ENCODE assay signal across 25 cellular contexts in the genomic region with DNA sequence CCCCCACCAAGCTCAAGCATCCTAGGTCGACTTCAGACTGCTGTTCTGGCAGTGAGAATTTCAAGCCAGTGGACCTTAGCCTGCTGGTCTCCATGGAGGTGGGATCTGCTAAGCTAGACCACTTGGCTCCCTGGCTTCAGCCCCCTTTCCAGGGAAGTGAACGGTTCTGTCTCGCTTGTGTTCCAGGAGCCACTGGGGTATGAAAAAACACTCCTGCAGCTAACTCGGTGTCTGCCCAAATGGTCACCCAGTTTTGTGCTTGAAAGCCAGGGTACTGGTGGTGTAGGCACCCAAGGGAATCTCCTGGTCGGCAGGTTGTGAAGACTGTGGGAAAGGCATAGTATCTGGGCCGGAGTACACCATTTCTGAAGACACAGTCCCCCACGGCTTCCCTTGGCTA.
"Had no signal": no experiment of that assay in that cellular context is flagged by ENCODE, and none has a peak within 500 bp of the region (broad histone marks: within the 10 kb centered on the region; RNA-seq: fewer than 3 reads in every experiment).

No MANE protein-coding gene starts in this region.

- H3K9me3 ChIP-seq: left ventricle myocardium inferior, mucosa of descending colon, pancreas, prostate gland, stomach, testis, thyroid gland, transverse colon, upper lobe of left lung had no signal

- H3K27ac ChIP-seq: hepatocyte, left ventricle myocardium inferior, pancreas, prostate gland, skin epidermis, stomach, testis, thyroid gland, transverse colon, upper lobe of left lung had no signal

- H3K4me3 Mint-ChIP-seq: naive thymus-derived CD4-positive, alpha-beta T cell; natural killer cell treated with Interleukin-12 subunit alpha and Interleukin-12 subunit beta and Interleukin-15 and Interleukin-18, amount 100 ng/mL, for 72 hours; stimulated activated naive B cell treated with anti-CD40 and anti-IgM and Interleukin-4, amounts not matched to agents 10 μg/mL and 1 μg/mL and 100 μg/mL, for 72 hours had no signal

- H3K4me1 ChIP-seq: left ventricle myocardium inferior, pancreas, prostate gland, testis, transverse colon had no signal

- DNase-seq: left ventricle myocardium inferior; mesendoderm; midbrain; mucosa of descending colon; naive thymus-derived CD4-positive, alpha-beta T cell; posterior cingulate gyrus; retina; right cardiac atrium; stimulated activated CD4-positive, alpha-beta T cell treated with anti-CD3 and anti-CD28 coated beads, Interleukin-12 subunit alpha, Interleukin-12 subunit beta, amount 100 ng/mL, for 4 hours; stimulated activated CD4-positive, alpha-beta T cell treated with anti-CD3 and anti-CD28 coated beads, Interleukin-15, amount 100 ng/mL, for 24 hours; stimulated activated CD4-positive, alpha-beta T cell treated with anti-CD3 and anti-CD28 coated beads, Interleukin-2, amount 100 ng/mL, for 24 hours; stimulated activated CD4-positive, alpha-beta T cell treated with anti-CD3 and anti-CD28 coated beads, Interleukin-4, amount 100 ng/mL, for 1 hour; stimulated activated naive B cell treated with anti-CD40 and anti-IgM and Interleukin-4, amounts not matched to agents 10 μg/mL and 1 μg/mL and 100 μg/mL, for 72 hours; stimulated activated naive CD8-positive, alpha-beta T cell treated with anti-CD3 and anti-CD28 coated beads, Interleukin-15, Interleukin-2, amounts not matched to agents 100 U/mL and 50 U/mL, for 24 hours; stomach; testis; thyroid gland; transverse colon; upper lobe of left lung had no signal

- H3K27ac Mint-ChIP-seq: naive thymus-derived CD4-positive, alpha-beta T cell; natural killer cell treated with Interleukin-12 subunit alpha and Interleukin-12 subunit beta and Interleukin-15 and Interleukin-18, amount 100 ng/mL, for 72 hours; stimulated activated naive B cell treated with anti-CD40 and anti-IgM and Interleukin-4, amounts not matched to agents 10 μg/mL and 1 μg/mL and 100 μg/mL, for 72 hours had no signal

- H3K4me3 ChIP-seq: hepatocyte, left ventricle myocardium inferior, lung, mucosa of descending colon, pancreas, prostate gland, skin epidermis, stomach, testis, thyroid gland, transverse colon, upper lobe of left lung had no signal

- H3K9me3 Mint-ChIP-seq: natural killer cell treated with Interleukin-12 subunit alpha and Interleukin-12 subunit beta and Interleukin-15 and Interleukin-18, amount 100 ng/mL, for 72 hours had no signal

- H3K4me2 ChIP-seq: hepatocyte had no signal

- FAIRE-seq: pancreas had no signal

- H3K36me3 ChIP-seq: left ventricle myocardium inferior, pancreas, prostate gland, stomach, thyroid gland, transverse colon, upper lobe of left lung had no signal

- H3K27me3 ChIP-seq: pancreas, testis, thyroid gland, upper lobe of left lung had no signal

- H3K36me3 Mint-ChIP-seq: natural killer cell treated with Interleukin-12 subunit alpha and Interleukin-12 subunit beta and Interleukin-15 and Interleukin-18, amount 100 ng/mL, for 72 hours had no signal

- H2AFZ ChIP-seq: hepatocyte had no signal

- H3K79me2 ChIP-seq: hepatocyte had no signal
